ENCODE assay signal across 20 cellular contexts in the genomic region with DNA sequence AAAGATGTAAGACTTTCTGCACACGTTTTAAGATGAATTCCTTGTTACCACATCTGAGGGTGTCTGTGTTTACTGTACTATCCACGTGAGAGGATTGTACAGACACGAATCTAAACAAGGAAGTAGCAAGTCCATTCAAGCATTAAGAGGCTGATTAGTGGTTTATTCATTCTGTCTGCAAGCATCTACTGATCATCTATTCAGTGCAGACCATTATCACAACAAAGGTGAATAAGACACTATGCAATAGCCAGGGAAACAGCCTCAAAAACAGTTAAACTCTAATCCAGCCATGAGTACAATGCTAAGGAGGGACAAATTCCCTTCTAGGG.
DNase-seq lines count a peak whose midpoint lies in the region; ATAC-seq and TF ChIP-seq lines count a peak whose summit lies in the region.
"Had no signal": no experiment of that assay in that cellular context is flagged by ENCODE, and none has a peak within 500 bp of the region (broad histone marks: within the 10 kb centered on the region; RNA-seq: fewer than 3 reads in every experiment).

No MANE protein-coding gene starts in this region.

- no peak overlapping the region for H3K9ac ChIP-seq in mammary epithelial cell (ENCODE audit: insufficient read depth, low read length)

- dilution Hi-C loops in mammary epithelial cell (cut with HindIII; ENCODE audit: low sequenced_read_pairs) = no loop called here

- no peaks in the 10 kb centered on the region for H4K20me1 ChIP-seq in mammary epithelial cell (ENCODE audit: insufficient read depth, low read length)

- H3K9me3 Mint-ChIP-seq in MCF 10A (ENCODE audit: unreplicated experiment) = no peaks in the 10 kb centered on the region
- H3K9me3 Mint-ChIP-seq: CD4-positive, alpha-beta memory T cell; natural killer cell treated with Interleukin-12 subunit alpha and Interleukin-12 subunit beta and Interleukin-15 and Interleukin-18, amount 100 ng/mL, for 72 hours; type B pancreatic cell had no signal

- H3K4me1 ChIP-seq in mammary epithelial cell (ENCODE audit: insufficient read depth, low read length) (no peaks in the 10 kb centered on the region), foreskin keratinocyte (peaks cover 3% of the 10 kb centered on the region)
- H3K4me1 ChIP-seq: ascending aorta had no signal

- H3K4me1 Mint-ChIP-seq in MCF 10A (ENCODE audit: insufficient read depth, unreplicated experiment) = no peaks in the 10 kb centered on the region

- no peaks in the 10 kb centered on the region for H3K27me3 Mint-ChIP-seq in MCF 10A (ENCODE audit: insufficient read depth, unreplicated experiment)
- H3K27me3 Mint-ChIP-seq: CD4-positive, alpha-beta memory T cell; natural killer cell treated with Interleukin-12 subunit alpha and Interleukin-12 subunit beta and Interleukin-15 and Interleukin-18, amount 100 ng/mL, for 72 hours; type B pancreatic cell had no signal

- H3K27me3 ChIP-seq in mammary epithelial cell (ENCODE audit: insufficient read depth, low read length) = no peaks in the 10 kb centered on the region
- no peaks in the 10 kb centered on the region for H3K27me3 ChIP-seq in foreskin keratinocyte
- H3K27me3 ChIP-seq: ascending aorta had no signal

- no TSS peak for BruUV-seq in mammary epithelial cell (replicated peaks; lab: Mats Ljungman, UMichigan)
- no TSS peak for BruUV-seq in MCF 10A (replicated peaks; lab: Mats Ljungman, UMichigan)

- no peaks in the 10 kb centered on the region for H3K36me3 Mint-ChIP-seq in MCF 10A (ENCODE audit: insufficient read depth, unreplicated experiment)
- H3K36me3 Mint-ChIP-seq: CD4-positive, alpha-beta memory T cell; natural killer cell treated with Interleukin-12 subunit alpha and Interleukin-12 subunit beta and Interleukin-15 and Interleukin-18, amount 100 ng/mL, for 72 hours had no signal

- DNase-seq in mammary epithelial cell (peak; percentile 46), MCF 10A (ENCODE audit: unreplicated experiment) (no peak), NCI-H69 (lab: John Stamatoyannopoulos, UW) (peak; percentile 54), foreskin keratinocyte (peak; percentile 72 to 82), amygdala (lab: John Stamatoyannopoulos, UW) (no peak), A172 (ENCODE audit: low spot score) (no peak)
- DNase-seq: activated CD8-positive, alpha-beta memory T cell treated with anti-CD3 and anti-CD28 coated beads, Interleukin-2, amount 50 U/mL, for 4 hours; activated naive CD4-positive, alpha-beta T cell; CD4-positive, alpha-beta memory T cell; erythroblast; HCEC 1CT; MV-4-11; SIG-M5; stimulated activated CD4-positive, alpha-beta T cell treated with anti-CD3 and anti-CD28 coated beads, Interleukin-12 subunit alpha, Interleukin-12 subunit beta, amount 100 ng/mL, for 4 hours; stimulated activated naive CD8-positive, alpha-beta T cell treated with anti-CD3 and anti-CD28 coated beads, Interleukin-15, Interleukin-2, amounts not matched to agents 100 U/mL and 50 U/mL, for 24 hours had no signal

- H3K27ac ChIP-seq in mammary epithelial cell (ENCODE audit: insufficient read depth, low read depth, low read length) (no peak overlapping the region), foreskin keratinocyte (no peak overlapping the region)
- H3K27ac ChIP-seq: ascending aorta had no signal

- no peak overlapping the region for H3K4me2 ChIP-seq in mammary epithelial cell (ENCODE audit: insufficient read depth, low read depth, low read length)

- CTCF ChIA-PET in mammary epithelial cell (lab: Charles Lee; ENCODE audit: low non-redundant PET) = no interaction called here
- CTCF ChIA-PET in MCF 10A (lab: Yijun Ruan, JAX) = interaction anchor here (1.0 kb wide), 1 partner anchor 270 kb away, joined by 3 read pairs; no protein-coding TSS in a partner anchor

- no peak for TF ChIP-seq CTCF in mammary epithelial cell (conservative IDR thresholded peaks at IDR 0.05 in 1 of 2, IDR thresholded peaks at IDR 0.05 in 1 of 2; ENCODE audit: extremely low read depth in 1 of 2, insufficient read depth in 1 of 2, low read depth in 1 of 2, low read length in 2 of 2)
- no peak for TF ChIP-seq CTCF in MCF 10A (IDR thresholded peaks at IDR 0.05; ENCODE audit: unreplicated experiment)
- no peak for TF ChIP-seq CTCF in foreskin keratinocyte (conservative IDR thresholded peaks at IDR 0.05)

- intact Hi-C loops in mammary epithelial cell (cut with micrococcal nuclease) = no loop called here
- intact Hi-C loops in MCF 10A (cut with micrococcal nuclease) = no loop called here

- WGBS in mammary epithelial cell (ENCODE audit: low coverage, missing lambda C conversion rate) = 18% methylated on average over 3 of the region's 3 CpGs

- H3K36me3 ChIP-seq in mammary epithelial cell (ENCODE audit: insufficient read depth, low read length) = no peaks in the 10 kb centered on the region
- H3K36me3 ChIP-seq: ascending aorta had no signal

- no peak overlapping the region for H2AFZ ChIP-seq in mammary epithelial cell (ENCODE audit: low read depth, low read length)

- ATAC-seq in foreskin keratinocyte (peak; percentile 81), HG03378 (IDR thresholded peaks at IDR 0.05; ENCODE audit: unreplicated experiment) (no peak), GM21526 (IDR thresholded peaks at IDR 0.05; ENCODE audit: low FRiP score, unreplicated experiment) (no peak)
- ATAC-seq: natural killer cell treated with Interleukin-12 subunit alpha and Interleukin-12 subunit beta and Interleukin-15 and Interleukin-18, amount 100 ng/mL, for 72 hours; stimulated activated naive CD8-positive, alpha-beta T cell treated with anti-CD3 and anti-CD28 coated beads, Interleukin-15, Interleukin-2, amounts not matched to agents 100 U/mL and 50 U/mL, for 24 hours had no signal

- H3K27ac Mint-ChIP-seq in MCF 10A (ENCODE audit: low read depth, unreplicated experiment) = no peak overlapping the region
- H3K27ac Mint-ChIP-seq: natural killer cell treated with Interleukin-12 subunit alpha and Interleukin-12 subunit beta and Interleukin-15 and Interleukin-18, amount 100 ng/mL, for 72 hours; type B pancreatic cell had no signal

- H3K4me3 ChIP-seq in mammary epithelial cell (replicated peaks in 1 of 3; ENCODE audit: insufficient read depth in 1 of 3, low read depth in 2 of 3, low read length in 3 of 3) = no peak overlapping the region
- H3K4me3 ChIP-seq: ascending aorta had no signal

- POLR2A ChIA-PET in MCF 10A (lab: Yijun Ruan, JAX) = no interaction called here

- in situ Hi-C loops in mammary epithelial cell (cut with MboI; ENCODE audit: low sequenced_read_pairs in 2 of 2) = no loop called here

- no peaks in the 10 kb centered on the region for H3K9me3 ChIP-seq in mammary epithelial cell (replicated peaks; ENCODE audit: insufficient read depth, low read length)
- H3K9me3 ChIP-seq: ascending aorta had no signal

- H3K4me3 Mint-ChIP-seq in MCF 10A (ENCODE audit: unreplicated experiment) = no peak overlapping the region
- H3K4me3 Mint-ChIP-seq: CD4-positive, alpha-beta memory T cell; natural killer cell treated with Interleukin-12 subunit alpha and Interleukin-12 subunit beta and Interleukin-15 and Interleukin-18, amount 100 ng/mL, for 72 hours; type B pancreatic cell had no signal

- no peaks in the 10 kb centered on the region for H3K79me2 ChIP-seq in mammary epithelial cell (ENCODE audit: insufficient read depth, low read length)

Comparison
In these comparisons a context has a peak if more than half of its experiments do, and no peak if none do; other contexts are left out.
1. DNase-seq: peak in mammary epithelial cell (single experiment), NCI-H69 (single experiment) and foreskin keratinocyte (2 of 2); none in MCF 10A (single experiment), amygdala (0 of 56) and A172 (single experiment).